27 cellular contexts compared by ENCODE assay signal in genomic region chr6:147173140-147173539, GRCh38.
"Had no signal": no experiment of that assay in that cellular context is flagged by ENCODE, and none has a peak within 500 bp of the region (broad histone marks: within the 10 kb centered on the region; RNA-seq: fewer than 3 reads in every experiment).

No MANE protein-coding gene starts in this region.

- H3K9me3 Mint-ChIP-seq: activated CD4-positive, alpha-beta memory T cell treated with anti-CD3 and anti-CD28 coated beads for 36 hours; activated CD4-positive, alpha-beta T cell treated with anti-CD3 and anti-CD28 coated beads, Interleukin-2, amount 10 ng/mL, durations not matched to agents 7 days and 5 days had no signal

- H3K36me3 Mint-ChIP-seq: activated CD4-positive, alpha-beta memory T cell treated with anti-CD3 and anti-CD28 coated beads for 36 hours had no signal

- H3K27ac ChIP-seq: ascending aorta, body of pancreas, Peyer's patch, RWPE1, SJSA1 had no signal

- H3K4me3 ChIP-seq: ascending aorta, body of pancreas, MG63, Peyer's patch, SJSA1 had no signal

- H3K27me3 Mint-ChIP-seq: activated CD4-positive, alpha-beta memory T cell treated with anti-CD3 and anti-CD28 coated beads for 36 hours; activated CD4-positive, alpha-beta T cell treated with anti-CD3 and anti-CD28 coated beads, Interleukin-2, amount 10 ng/mL, durations not matched to agents 7 days and 5 days; T-helper 17 cell had no signal

- H3K27ac Mint-ChIP-seq: activated CD4-positive, alpha-beta memory T cell treated with anti-CD3 and anti-CD28 coated beads for 36 hours; activated CD4-positive, alpha-beta T cell treated with anti-CD3 and anti-CD28 coated beads, Interleukin-2, amount 10 ng/mL, durations not matched to agents 7 days and 5 days; T-helper 17 cell had no signal

- H3K4me1 ChIP-seq: ascending aorta, Peyer's patch, SJSA1 had no signal

- H3K9me3 ChIP-seq: ascending aorta, body of pancreas, MG63, Peyer's patch, SJSA1 had no signal

- DNase-seq: activated CD4-positive, alpha-beta memory T cell treated with anti-CD3 and anti-CD28 coated beads for 36 hours; activated CD4-positive, alpha-beta T cell treated with anti-CD3 and anti-CD28 coated beads, Interleukin-2, amount 10 ng/mL, durations not matched to agents 7 days and 5 days; activated CD4-positive, CD25-positive, alpha-beta regulatory T cell; activated CD8-positive, alpha-beta memory T cell treated with anti-CD3 and anti-CD28 coated beads for 24 hours; activated naive CD4-positive, alpha-beta T cell treated with anti-CD3 and anti-CD28 coated beads, Interleukin-2, amount 50 U/mL, for 16 hours; activated T-cell treated with anti-CD3 and anti-CD28 coated beads, Interleukin-2, amount 50 U/mL, for 48 hours; amniotic stem cell; body of pancreas; central memory CD4-positive, alpha-beta T cell; KG1; MG63; MV-4-11; NCI-H1092 treated with DMSO at 0.1 percent for 48 hours; NCI-H1436; NCI-H1694 treated with DMSO at 0.1 percent for 48 hours; NCI-H2029 treated with DMSO at 0.1 percent for 48 hours; NCI-H345; NCI-H510A; NCI-H526 treated with DMSO at 0.1 percent for 48 hours; NCI-H82; Peyer's patch; SHP77; T-helper 17 cell; T-helper 9 cell had no signal

- H3K4me3 Mint-ChIP-seq: activated CD4-positive, alpha-beta memory T cell treated with anti-CD3 and anti-CD28 coated beads for 36 hours; activated CD4-positive, alpha-beta T cell treated with anti-CD3 and anti-CD28 coated beads, Interleukin-2, amount 10 ng/mL, durations not matched to agents 7 days and 5 days; T-helper 17 cell had no signal

- H3K4me1 Mint-ChIP-seq: activated CD4-positive, alpha-beta T cell treated with anti-CD3 and anti-CD28 coated beads, Interleukin-2, amount 10 ng/mL, durations not matched to agents 7 days and 5 days had no signal

- H3K36me3 ChIP-seq: ascending aorta, MG63, Peyer's patch, SJSA1 had no signal

- H3K27me3 ChIP-seq: ascending aorta, body of pancreas, MG63, Peyer's patch, SJSA1 had no signal

- ATAC-seq: body of pancreas, T-helper 17 cell had no signal
